In genomic region chr20:37375227-37375626, GRCh38 we compare ENCODE assay signal across 1 cellular context.
TF ChIP-seq lines count a peak whose summit lies in the region.

No MANE protein-coding gene starts in this region.

TF ChIP-seq in GM12878, 131 proteins besides CTCF, POLR2A, EP300 and RAD21 (continued from another document):
- TF ChIP-seq NFIC (IDR thresholded peaks at IDR 0.05; ENCODE audit: low read depth, low read length) (peak; percentile 61), TCF3 (IDR thresholded peaks at IDR 0.05; ENCODE audit: borderline replicate concordance, insufficient read depth, low read depth, low read length) (0 out of 2 replicates have a peak, but pooled peaks have one; percentile 70), RELA (IDR thresholded peaks at IDR 0.05; ENCODE audit: borderline replicate concordance, partially characterized antibody) (no peak), RAD51 (IDR thresholded peaks at IDR 0.05) (peak; percentile 47; the same call in 1 of the 2 replicates), TCF12 (IDR thresholded peaks at IDR 0.05; ENCODE audit: low read depth, low read length) (peak; percentile 45; the same call in 1 of the 2 replicates), RUNX3 (IDR thresholded peaks at IDR 0.05; ENCODE audit: low read length) (peak; percentile 49), EED (IDR thresholded peaks at IDR 0.05; ENCODE audit: low read depth) (0 out of 2 replicates have a peak, but pooled peaks have one; percentile 45)
TF ChIP-seq in GM12878: peak in this region for 12.
